8 cellular contexts compared by ENCODE assay signal in genomic region chr11:62555464-62556092, GRCh38. TPM values are rescaled to one million over a fixed set of nuclear protein-coding genes. Genes with fewer than 3 reads are reported as not detected.
DNase-seq lines count a peak whose midpoint lies in the region; ATAC-seq, FAIRE-seq and TF ChIP-seq lines count a peak whose summit lies in the region.

No MANE protein-coding gene starts in this region.

- peak; percentile 34 for ATAC-seq in HG03378 (IDR thresholded peaks at IDR 0.05; ENCODE audit: unreplicated experiment)

- H3K36me3 ChIP-seq in muscle layer of colon (ENCODE audit: insufficient read depth, low read length) (peaks cover 22% of the 10 kb centered on the region), H7 (replicated peaks; ENCODE audit: control insufficient read depth, insufficient read depth, low read length) (peaks cover 15% of the 10 kb centered on the region)

- no peak overlapping the region for H3K9ac ChIP-seq in muscle layer of colon (ENCODE audit: low read length)

- no peak for TF ChIP-seq POLR2A in H54 (IDR thresholded peaks at IDR 0.05; ENCODE audit: low read depth, low read length)

- H3K4me3 ChIP-seq in muscle layer of colon (ENCODE audit: low read depth in 1 of 2, low read length in 2 of 2) (no peak overlapping the region), H7 (ENCODE audit: insufficient read depth, low read depth, low read length) (no peak overlapping the region)

- no peak for FAIRE-seq in H54 (lab: Jason Lieb, UNC)

- peaks cover 80% of the 10 kb centered on the region for H3K4me1 ChIP-seq in muscle layer of colon (ENCODE audit: insufficient read depth, low read length)

- no peaks in the 10 kb centered on the region for H3K9me3 ChIP-seq in muscle layer of colon (ENCODE audit: low read length)

- H3K27ac ChIP-seq in muscle layer of colon (ENCODE audit: low read depth, low read length) = peak overlapping the region; percentile 79

- DNase-seq in SKM-1 treated with dmso at 0.1 percent for 144 hours (lab: John Stamatoyannopoulos, UW; ENCODE audit: unreplicated experiment) = peak; percentile 67
- no peak for DNase-seq in SKM-1 (lab: John Stamatoyannopoulos, UW; ENCODE audit: unreplicated experiment)
- peak; percentile 73 for DNase-seq in T-helper 22 cell (ENCODE audit: low read depth)
- peak; percentile 47 for DNase-seq in dedifferentiated amniotic fluid mesenchymal stem cell (ENCODE audit: extremely low spot score)
- DNase-seq in H7 = no peak
- DNase-seq in H54 (ENCODE audit: insufficient read length, low spot score) = no peak

- H3K27me3 ChIP-seq in muscle layer of colon (ENCODE audit: control insufficient read depth in 1 of 2, insufficient read depth in 2 of 2, low read length in 2 of 2) = no peaks in the 10 kb centered on the region
- peaks cover 2% of the 10 kb centered on the region; the same call in 1 of the 2 replicates for H3K27me3 ChIP-seq in H7 (ENCODE audit: control insufficient read depth, insufficient read depth, low read length)

RNA-seq across cellular contexts. Expression of gene AHNAK, which starts 9.0 kb away (rescaled TPM):
- total RNA-seq in H7 (2014; rRNA removed; shearing (Covaris generic)) = 8.3 and 11.2 TPM in 2 replicates

RNA-seq across cellular contexts. Expression of gene EEF1G, which starts 18.1 kb away (rescaled TPM):
- 1,781 and 1,948 TPM in 2 replicates for total RNA-seq in H7 (2014; rRNA removed; shearing (Covaris generic))

RNA-seq across cellular contexts. Expression of gene TUT1, which starts 35.7 kb away (rescaled TPM):
- 25.8 and 29.4 TPM in 2 replicates for total RNA-seq in H7 (2014; rRNA removed; shearing (Covaris generic))

RNA-seq across cellular contexts. Expression of gene MTA2, which starts 46.1 kb away (rescaled TPM):
- 151 and 166 TPM in 2 replicates for total RNA-seq in H7 (2014; rRNA removed; shearing (Covaris generic))

RNA-seq across cellular contexts. Expression of gene EML3, which starts 57.0 kb away (rescaled TPM):
- total RNA-seq in H7 (2014; rRNA removed; shearing (Covaris generic)) = 28.0 and 29.3 TPM in 2 replicates

Comparison
In these comparisons a context has a peak if more than half of its experiments do, and no peak if none do; other contexts are left out.
1. DNase-seq: peak in SKM-1 treated with dmso at 0.1 percent for 144 hours (single experiment), T-helper 22 cell (single experiment) and dedifferentiated amniotic fluid mesenchymal stem cell (single experiment); none in SKM-1 (single experiment), H7 (single experiment) and H54 (single experiment).